ENCODE assay signal across 15 cellular contexts in genomic region chr7:50556247-50556976, GRCh38. TPM values are rescaled to one million over a fixed set of nuclear protein-coding genes. Genes with fewer than 3 reads are reported as not detected.
DNase-seq lines count a peak whose midpoint lies in the region; ATAC-seq and TF ChIP-seq lines count a peak whose summit lies in the region.
"Had no signal": no experiment of that assay in that cellular context is flagged by ENCODE, and none has a peak within 500 bp of the region (broad histone marks: within the 10 kb centered on the region; RNA-seq: fewer than 3 reads in every experiment).

No MANE protein-coding gene starts in this region.

- H3K27me3 ChIP-seq in RWPE2 (ENCODE audit: insufficient read depth, poor library complexity, severe bottlenecking) (no peaks in the 10 kb centered on the region), hepatocyte (no peaks in the 10 kb centered on the region), sigmoid colon (peaks cover 0 to 5% (median 0%) of the 10 kb centered on the region in 3 donors), osteoblast (ENCODE audit: insufficient read depth, low read length) (peaks cover 23% of the 10 kb centered on the region), adrenal gland (no peaks in the 10 kb centered on the region)
- H3K27me3 ChIP-seq: breast epithelium had no signal

- H3K79me2 ChIP-seq in hepatocyte (peaks cover 52% of the 10 kb centered on the region), osteoblast (ENCODE audit: insufficient read depth, low read length) (no peaks in the 10 kb centered on the region)

- no peak overlapping the region for H3K27ac ChIP-seq in RWPE2 (ENCODE audit: poor library complexity, severe bottlenecking)
- peak overlapping the region; percentile 37 for H3K27ac ChIP-seq in hepatocyte
- peak overlapping the region; percentile 10 to 62 (median 40) for H3K27ac ChIP-seq in sigmoid colon
- H3K27ac ChIP-seq in osteoblast (ENCODE audit: low read depth, low read length), result no peak overlapping the region
- peak overlapping the region in 2 of 5 donors; percentile 57 to 61 for H3K27ac ChIP-seq in adrenal gland

- peak; percentile 58 for ATAC-seq in RWPE2 (ENCODE audit: low read depth)
- no peak for ATAC-seq in HG03159 (IDR thresholded peaks at IDR 0.05; ENCODE audit: unreplicated experiment)
- ATAC-seq: activated CD8-positive, alpha-beta T cell treated with anti-CD3 and anti-CD28 coated beads for 36 hours; activated T-cell treated with anti-CD3 and anti-CD28 coated beads, Interleukin-2, amount 50 U/mL, for 4 hours had no signal

- H3K4me1 ChIP-seq in RWPE2 (ENCODE audit: insufficient read depth, poor library complexity, severe bottlenecking) (no peaks in the 10 kb centered on the region), hepatocyte (ENCODE audit: insufficient read depth) (peaks cover 59% of the 10 kb centered on the region), sigmoid colon (peaks cover 0 to 15% (median 0%) of the 10 kb centered on the region in 4 donors), osteoblast (ENCODE audit: insufficient read depth, low read length) (no peaks in the 10 kb centered on the region), adrenal gland (replicated peaks in 1 of 2) (peaks cover 0 to 25% of the 10 kb centered on the region in 2 donors)
- H3K4me1 ChIP-seq: breast epithelium had no signal

- H3K36me3 ChIP-seq in RWPE2 (ENCODE audit: low read depth) (no peaks in the 10 kb centered on the region), hepatocyte (replicated peaks; ENCODE audit: insufficient read depth, low read depth) (no peaks in the 10 kb centered on the region), sigmoid colon (no peaks in the 10 kb centered on the region), osteoblast (ENCODE audit: insufficient read depth, low read length) (no peaks in the 10 kb centered on the region), adrenal gland (replicated peaks in 1 of 2) (no peaks in the 10 kb centered on the region)
- H3K36me3 ChIP-seq: breast epithelium had no signal

- H3K4me3 ChIP-seq in RWPE2 (ENCODE audit: severe bottlenecking), result no peak overlapping the region
- H3K4me3 ChIP-seq in hepatocyte, result no peak overlapping the region
- no peak overlapping the region for H3K4me3 ChIP-seq in sigmoid colon
- H3K4me3 ChIP-seq in osteoblast (ENCODE audit: insufficient read depth, low read length), result no peak overlapping the region
- no peak overlapping the region for H3K4me3 ChIP-seq in adrenal gland
- H3K4me3 ChIP-seq: breast epithelium had no signal

- intact Hi-C loops in sigmoid colon (cut with DNase I) (no loop called here), adrenal gland (cut with DNase I) (no loop called here)

- DNase-seq in HCEC 1CT (peak; percentile 51), RWPE2 (ENCODE audit: low spot score) (no peak), hepatocyte (ENCODE audit: low spot score) (peak; percentile 18), sigmoid colon (peak; percentile 70), osteoblast (ENCODE audit: insufficient read length, low spot score, missing footprints) (no peak), adrenal gland (no peak)
- DNase-seq: activated CD8-positive, alpha-beta T cell treated with anti-CD3 and anti-CD28 coated beads for 36 hours; activated T-cell treated with anti-CD3 and anti-CD28 coated beads, Interleukin-2, amount 50 U/mL, for 4 hours; COR-L47; naive B cell; NCI-H187 treated with DMSO at 0.1 percent for 48 hours; T-helper 2 cell had no signal

- WGBS in hepatocyte (ENCODE audit: low lambda C conversion rate, missing lambda C conversion rate), result 63% methylated on average over 8 of the region's 8 CpGs
- 46 to 66% methylated on average over 8 of the region's 8 CpGs for WGBS in sigmoid colon, 2 donors
- 70 to 74% (median 73%) methylated on average over 8 of the region's 8 CpGs for WGBS in adrenal gland, 4 donors

- H4K20me1 ChIP-seq in hepatocyte (ENCODE audit: insufficient read depth, poor library complexity, severe bottlenecking) (peaks cover 3% of the 10 kb centered on the region), osteoblast (ENCODE audit: insufficient read depth, low read length) (no peaks in the 10 kb centered on the region)

- H3K4me2 ChIP-seq in hepatocyte (peak overlapping the region; percentile 28), osteoblast (ENCODE audit: insufficient read depth, low read length) (no peak overlapping the region)

- H3K9me3 ChIP-seq in RWPE2 (ENCODE audit: severe bottlenecking) (no peaks in the 10 kb centered on the region), hepatocyte (ENCODE audit: low read depth) (no peaks in the 10 kb centered on the region), sigmoid colon (no peaks in the 10 kb centered on the region), osteoblast (ENCODE audit: low read depth, low read length) (no peaks in the 10 kb centered on the region), adrenal gland (replicated peaks in 1 of 3) (no peaks in the 10 kb centered on the region)
- H3K9me3 ChIP-seq: breast epithelium had no signal

- TF ChIP-seq EP300 in sigmoid colon (IDR thresholded peaks at IDR 0.05), result no peak

- no peaks in the 10 kb centered on the region for H3K9me2 ChIP-seq in hepatocyte (replicated peaks; ENCODE audit: insufficient read depth)

- TF ChIP-seq POLR2A in sigmoid colon (IDR thresholded peaks at IDR 0.05) (no peak), adrenal gland (IDR thresholded peaks at IDR 0.05) (peak in 1 of 2 donors; percentile 10)

- TF ChIP-seq CTCF in RWPE2 (IDR thresholded peaks at IDR 0.05; ENCODE audit: poor library complexity, severe bottlenecking), result no peak
- no peak for TF ChIP-seq CTCF in hepatocyte (IDR thresholded peaks at IDR 0.05; ENCODE audit: poor library complexity)
- TF ChIP-seq CTCF in sigmoid colon (IDR thresholded peaks at IDR 0.05), result no peak
- no peak for TF ChIP-seq CTCF in osteoblast (IDR thresholded peaks at IDR 0.05; ENCODE audit: extremely low read depth, low read depth, low read length)
- TF ChIP-seq CTCF in adrenal gland (IDR thresholded peaks at IDR 0.05), result no peak

- no peak overlapping the region for H2AFZ ChIP-seq in hepatocyte
- H2AFZ ChIP-seq in osteoblast (ENCODE audit: low read length), result no peak overlapping the region

RNA-seq across cellular contexts. Expression of gene DDC, which starts 8.8 kb away (rescaled TPM):
- total RNA-seq in hepatocyte (56.1 and 58.0 TPM in 2 replicates), sigmoid colon (under 1 TPM in 1 of 4 donors, not detected in 3; 0.36 TPM), osteoblast (not detected in 2 replicates), adrenal gland (10 to 100 TPM in 4 of 8 donors, 1 to 10 TPM in 2, under 1 TPM in 2; 0.58 to 52.7 (median 9.5) TPM)
- polyA plus RNA-seq in hepatocyte (37.8 and 42.4 TPM in 2 replicates), sigmoid colon (10 to 100 TPM; 42.7 to 77.2 (median 57.1) TPM), adrenal gland (10 to 100 TPM; 10.4 to 27.5 (median 23.5) TPM)
- total RNA-seq: NCI-H460 had no signal

Comparison
In these comparisons a context has a peak if more than half of its experiments do, and no peak if none do; other contexts are left out.
1. DNase-seq: peak in HCEC 1CT (single experiment), hepatocyte (single experiment) and sigmoid colon (single experiment); none in RWPE2 (single experiment), osteoblast (single experiment) and adrenal gland (0 of 7).
2. H3K27ac ChIP-seq: peak in hepatocyte (single experiment) and sigmoid colon (4 of 4); none in RWPE2 (single experiment) and osteoblast (single experiment).